ENCODE assay signal across 1 cellular context in genomic region chr20:47348539-47349142, GRCh38.
TF ChIP-seq lines count a peak whose summit lies in the region.

No MANE protein-coding gene starts in this region.

TF ChIP-seq in WTC11, 78 proteins besides CTCF, POLR2A, EP300 and RAD21 (continued from another document):
- no peak for TF ChIP-seq ARID4B (CRISPR knock-in tag; IDR thresholded peaks at IDR 0.05; ENCODE audit: borderline replicate concordance)
